Comparison of ENCODE assay signal across 1 cellular context in genomic region chr3:58306662-58307286, GRCh38.
TF ChIP-seq lines count a peak whose summit lies in the region.

No MANE protein-coding gene starts in this region.

TF ChIP-seq in WTC11, 78 proteins besides CTCF, POLR2A, EP300 and RAD21 (continued from another document):
- TF ChIP-seq STAT6 (CRISPR knock-in tag; conservative IDR thresholded peaks at IDR 0.05; ENCODE audit: low read depth), result no peak
- no peak for TF ChIP-seq ZBTB43 (CRISPR knock-in tag; IDR thresholded peaks at IDR 0.05)
- no peak for TF ChIP-seq GRHL2 (CRISPR knock-in tag; IDR thresholded peaks at IDR 0.05; ENCODE audit: insufficient replicate concordance, severe bottlenecking)
- no peak for TF ChIP-seq NFATC4 (CRISPR knock-in tag; IDR thresholded peaks at IDR 0.05)
- no peak for TF ChIP-seq IRF2 (CRISPR knock-in tag; IDR thresholded peaks at IDR 0.05; ENCODE audit: borderline replicate concordance, low read depth)
- TF ChIP-seq ZNF281 (CRISPR knock-in tag; IDR thresholded peaks at IDR 0.05), result no peak
- TF ChIP-seq GABPB1 (CRISPR knock-in tag; IDR thresholded peaks at IDR 0.05), result no peak
TF ChIP-seq in WTC11: peak in this region for 0.
